1 cellular context compared by ENCODE assay signal in genomic region chr12:130461868-130462557, GRCh38.
TF ChIP-seq lines count a peak whose summit lies in the region.

No MANE protein-coding gene starts in this region.

TF ChIP-seq in HepG2, 621 proteins besides CTCF, POLR2A, EP300 and RAD21 (continued from another document):
- TF ChIP-seq REST (IDR thresholded peaks at IDR 0.05; ENCODE audit: borderline replicate concordance in 1 of 2, low read depth in 1 of 2, low read length in 2 of 2): peak; percentile 35 to 83
- no peak for TF ChIP-seq FOXP4 (CRISPR knock-in tag; IDR thresholded peaks at IDR 0.05)
